1 cellular context compared by ENCODE assay signal in the genomic region with DNA sequence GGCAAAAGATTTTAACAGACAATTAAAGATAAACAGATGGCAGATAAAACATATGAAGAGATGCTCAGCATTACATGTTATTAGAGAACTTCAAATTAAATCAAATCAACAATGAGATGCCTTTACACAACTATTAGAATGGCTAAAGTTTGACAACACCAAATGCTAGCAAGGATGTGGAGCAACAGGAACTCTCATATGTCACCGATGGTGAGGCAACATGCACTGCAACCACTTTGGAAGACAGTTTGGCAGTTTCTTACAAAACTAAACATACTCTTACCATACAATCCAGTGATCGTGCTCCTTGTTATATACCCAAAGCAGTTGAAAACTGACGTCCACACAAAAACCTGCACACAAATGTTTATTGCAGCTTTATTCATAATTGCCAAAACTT.
TF ChIP-seq lines count a peak whose summit lies in the region.

No MANE protein-coding gene starts in this region.

TF ChIP-seq in HepG2, 621 proteins besides CTCF, POLR2A, EP300 and RAD21:
- TF ChIP-seq NBN (conservative IDR thresholded peaks at IDR 0.05) (no peak), ZNF7 (CRISPR knock-in tag; IDR thresholded peaks at IDR 0.05) (peak; percentile 75)
